Comparison of ENCODE assay signal across 23 cellular contexts in genomic region chrX:104697264-104697663, GRCh38.
DNase-seq lines count a peak whose midpoint lies in the region; ATAC-seq and TF ChIP-seq lines count a peak whose summit lies in the region.
"Had no signal": no experiment of that assay in that cellular context is flagged by ENCODE, and none has a peak within 500 bp of the region (broad histone marks: within the 10 kb centered on the region; RNA-seq: fewer than 3 reads in every experiment).

No MANE protein-coding gene starts in this region.

- no peak overlapping the region for H3K9ac ChIP-seq in PC-3 (ENCODE audit: low read length)

- H3K9me3 ChIP-seq in PC-3 (ENCODE audit: low read length), result no peaks in the 10 kb centered on the region
- H3K9me3 ChIP-seq: body of pancreas, lower lobe of right lung, mucosa of descending colon, suprapubic skin had no signal

- no peaks in the 10 kb centered on the region for H3K4me1 ChIP-seq in PC-3 (ENCODE audit: insufficient read depth, low read length)
- H3K4me1 ChIP-seq: body of pancreas, lower lobe of right lung, suprapubic skin had no signal

- H3K36me3 ChIP-seq in PC-3 (ENCODE audit: low read depth, low read length), result no peaks in the 10 kb centered on the region
- H3K36me3 ChIP-seq: lower lobe of right lung, suprapubic skin had no signal

- H3K4me2 ChIP-seq in PC-3 (ENCODE audit: low read length), result no peak overlapping the region
- H3K4me2 ChIP-seq: smooth muscle cell had no signal

- TF ChIP-seq CTCF in epithelial cell of proximal tubule (conservative IDR thresholded peaks at IDR 0.05; ENCODE audit: low read depth, low read length) (no peak), PC-3 (conservative IDR thresholded peaks at IDR 0.05; ENCODE audit: low read depth, low read length) (no peak)

- H3K79me2 ChIP-seq in PC-3 (ENCODE audit: low read length), result no peaks in the 10 kb centered on the region

- no TSS peak for BruUV-seq in PC-3 (replicated peaks; lab: Mats Ljungman, UMichigan)

- no peaks in the 10 kb centered on the region for H4K20me1 ChIP-seq in PC-3 (ENCODE audit: low read length)

- H3K4me3 ChIP-seq in epithelial cell of proximal tubule (ENCODE audit: low read depth, low read length) (no peak overlapping the region), PC-3 (ENCODE audit: low read length) (no peak overlapping the region)
- H3K4me3 ChIP-seq: body of pancreas, lower lobe of right lung, mucosa of descending colon, smooth muscle cell, suprapubic skin had no signal

- ATAC-seq in GM18858 (IDR thresholded peaks at IDR 0.05; ENCODE audit: unreplicated experiment), result peak; percentile 48
- ATAC-seq in HG03432 (IDR thresholded peaks at IDR 0.05; ENCODE audit: unreplicated experiment), result peak; percentile 68
- ATAC-seq in PC-3, result no peak
- ATAC-seq: body of pancreas, lower lobe of right lung, mucosa of descending colon, SK-N-SH treated with all-trans-retinoic acid at 6 μM for 48 hours, T-helper 17 cell had no signal

- no peak overlapping the region for H2AFZ ChIP-seq in PC-3 (ENCODE audit: low read length)

- CTCF ChIA-PET in PC-3 (lab: Charles Lee), result no interaction called here

- POLR2A ChIA-PET in PC-3 (lab: Charles Lee; ENCODE audit: unreplicated experiment), result interaction anchor here (0.6 kb wide), 1 partner anchor 61 kb away, joined by 4 read pairs; no protein-coding TSS in a partner anchor

- H3K27me3 ChIP-seq in PC-3 (ENCODE audit: low read length), result no peaks in the 10 kb centered on the region
- H3K27me3 ChIP-seq: body of pancreas, suprapubic skin had no signal

- no peaks in the 10 kb centered on the region for H3K9me2 ChIP-seq in PC-3 (replicated peaks; ENCODE audit: low read length)

- no peak overlapping the region for H3K27ac ChIP-seq in PC-3 (ENCODE audit: low read length)
- H3K27ac ChIP-seq: body of pancreas, lower lobe of right lung, suprapubic skin had no signal

- H3F3A ChIP-seq in PC-3 (ENCODE audit: low read length, unreplicated experiment), result no peaks in the 10 kb centered on the region

- intact Hi-C loops in PC-3 (cut with micrococcal nuclease), result no loop called here

- DNase-seq in epithelial cell of proximal tubule (ENCODE audit: low read depth), result peak; percentile 29
- DNase-seq in retina, result peak; percentile 6
- DNase-seq in activated CD8-positive, alpha-beta memory T cell treated with anti-CD3 and anti-CD28 coated beads, Interleukin-2, amount 50 U/mL, for 48 hours, result no peak
- no peak for DNase-seq in cortex of kidney (lab: John Stamatoyannopoulos, UW)
- no peak for DNase-seq in NCI-H1930 (lab: John Stamatoyannopoulos, UW)
- DNase-seq in PC-3, result no peak
- DNase-seq: activated CD4-positive, alpha-beta memory T cell treated with anti-CD3 and anti-CD28 coated beads for 36 hours; activated naive CD4-positive, alpha-beta T cell treated with anti-CD3 and anti-CD28 coated beads for 36 hours; body of pancreas; Calu3; H7; head of caudate nucleus; lower lobe of right lung; mucosa of descending colon; NCI-H1436 treated with DMSO at 0.1 percent for 48 hours; NCI-H510A; stimulated activated naive CD4-positive, alpha-beta T cell treated with Interleukin-2 at 50 U/mL for 16 hours; T-helper 17 cell had no signal

Comparison
In these comparisons a context has a peak if more than half of its experiments do, and no peak if none do; other contexts are left out.
1. DNase-seq: peak in epithelial cell of proximal tubule (single experiment) and retina (single experiment); none in activated CD8-positive, alpha-beta memory T cell treated with anti-CD3 and anti-CD28 coated beads, Interleukin-2, amount 50 U/mL, for 48 hours (single experiment), cortex of kidney (single experiment), NCI-H1930 (0 of 2) and PC-3 (single experiment).